Comparison of ENCODE assay signal across 1 cellular context in genomic region chr16:47010812-47011211, GRCh38. TPM values are rescaled to one million over a fixed set of nuclear protein-coding genes. Genes with fewer than 3 reads are reported as not detected.
DNase-seq lines count a peak whose midpoint lies in the region; ATAC-seq and TF ChIP-seq lines count a peak whose summit lies in the region.
"Not testable (repeated sequence)": the region's sequence is repeated elsewhere in the genome, so short reads cannot be mapped to it uniquely, and the experiment has no call there.

No MANE protein-coding gene starts in this region.

- not testable (repeated sequence) for H3K4me1 Mint-ChIP-seq in WTC11

- CTCF ChIA-PET in WTC11 (lab: Charles Lee), result not testable (repeated sequence)

- not testable (repeated sequence) for H3K27ac Mint-ChIP-seq in WTC11

- H3K27me3 Mint-ChIP-seq in WTC11 (ENCODE audit: low read depth), result not testable (repeated sequence)

- not testable (repeated sequence) for DNase-seq in WTC11 (ENCODE audit: low spot score)

- POLR2A ChIA-PET in WTC11 (lab: Charles Lee), result not testable (repeated sequence)

- not testable (repeated sequence) for TF ChIP-seq CTCF in WTC11 (IDR thresholded peaks at IDR 0.05)

- H3K9me3 Mint-ChIP-seq in WTC11, result not testable (repeated sequence)

- H3K36me3 Mint-ChIP-seq in WTC11, result not testable (repeated sequence)

- not testable (repeated sequence) for ATAC-seq in WTC11

- H3K4me3 Mint-ChIP-seq in WTC11, result not testable (repeated sequence)

TF ChIP-seq in WTC11, 78 proteins besides CTCF, POLR2A, EP300 and RAD21:
- TF ChIP-seq HMGA2 (CRISPR knock-in tag; IDR thresholded peaks at IDR 0.05), result peak; percentile 96

RNA-seq across cellular contexts. Expression of gene DNAJA2, which starts 37.3 kb away (rescaled TPM):
- 101 to 103 TPM (median 102 TPM) in 3 replicates for total RNA-seq in WTC11 (2021)
